18 cellular contexts compared by ENCODE assay signal in the genomic region with DNA sequence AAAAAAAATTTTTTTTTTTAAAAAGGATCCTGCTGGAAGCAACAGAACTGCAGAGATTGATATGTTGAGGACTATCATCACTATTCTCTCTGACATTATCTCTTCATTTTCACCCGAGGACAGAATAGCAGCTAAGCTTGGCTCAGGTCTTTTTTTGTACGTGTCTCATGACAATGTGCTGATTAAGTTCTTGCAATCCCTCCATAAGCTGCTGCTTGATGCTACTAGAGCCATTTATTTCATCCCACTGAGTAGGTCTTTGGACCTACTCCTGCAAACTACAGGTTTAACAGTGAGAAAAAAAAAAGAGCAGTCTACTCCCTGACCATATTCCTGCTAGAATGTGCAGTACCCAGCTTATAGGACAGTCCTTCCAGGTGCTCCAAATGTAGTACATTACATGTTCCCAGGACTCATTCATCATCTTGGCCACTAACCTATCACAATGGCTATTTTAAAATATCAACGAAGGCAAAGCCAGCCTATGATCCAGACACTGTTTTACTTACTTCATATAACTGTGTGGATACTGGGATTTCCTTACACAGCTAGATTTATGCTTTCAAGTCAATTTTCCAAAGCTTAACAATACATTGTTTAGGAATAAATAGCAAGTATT. TPM values are rescaled to one million over a fixed set of nuclear protein-coding genes. Genes with fewer than 3 reads are reported as not detected.
"Had no signal": no experiment of that assay in that cellular context is flagged by ENCODE, and none has a peak within 500 bp of the region (broad histone marks: within the 10 kb centered on the region; RNA-seq: fewer than 3 reads in every experiment).

No MANE protein-coding gene starts in this region.

- H3K4me3 ChIP-seq: esophagus squamous epithelium, hepatocyte, lung had no signal

- H3K9me3 ChIP-seq: esophagus squamous epithelium had no signal

- FAIRE-seq: TTC549 had no signal

- H3K4me1 ChIP-seq: esophagus squamous epithelium had no signal

- H3K4me2 ChIP-seq: hepatocyte had no signal

- H3K27ac ChIP-seq: esophagus squamous epithelium, hepatocyte had no signal

- ATAC-seq: activated CD8-positive, alpha-beta memory T cell treated with anti-CD3 and anti-CD28 coated beads, Interleukin-2, amount 10 ng/mL, durations not matched to agents 7 days and 5 days; left colon; WTC11 had no signal

- H2AFZ ChIP-seq: hepatocyte had no signal

- H3K79me2 ChIP-seq: hepatocyte had no signal

- DNase-seq: activated CD4-positive, alpha-beta memory T cell treated with anti-CD3 and anti-CD28 coated beads, Interleukin-2, amount 10 ng/mL, durations not matched to agents 7 days and 5 days; activated CD4-positive, alpha-beta T cell treated with anti-CD3 and anti-CD28 coated beads for 4 hours; activated CD8-positive, alpha-beta memory T cell treated with anti-CD3 and anti-CD28 coated beads, Interleukin-2, amount 10 ng/mL, durations not matched to agents 7 days and 5 days; activated naive CD8-positive, alpha-beta T cell treated with anti-CD3 and anti-CD28 coated beads for 36 hours; amniotic stem cell; cortex of kidney; esophagus squamous epithelium; left colon; occipital lobe; retina; stimulated activated CD4-positive, alpha-beta T cell treated with anti-CD3 and anti-CD28 coated beads, Interleukin-12 subunit alpha, Interleukin-12 subunit beta, amount 100 ng/mL, for 4 hours; stimulated activated CD4-positive, alpha-beta T cell treated with anti-CD3 and anti-CD28 coated beads, Interleukin-1b, Interleukin-23, amount 100 ng/mL, for 48 hours; stimulated activated CD8-positive, alpha-beta memory T cell treated with anti-CD3 and anti-CD28 coated beads, Interleukin-4, amount 100 ng/mL, for 48 hours; stimulated activated naive CD4-positive, alpha-beta T cell had no signal

- H3K27me3 ChIP-seq: esophagus squamous epithelium, hepatocyte had no signal

RNA-seq across cellular contexts. Expression of gene ARHGAP29, which starts 54.1 kb away (rescaled TPM):
- total RNA-seq: activated CD8-positive, alpha-beta memory T cell treated with anti-CD3 and anti-CD28 coated beads, Interleukin-2, amount 10 ng/mL, durations not matched to agents 7 days and 5 days; activated naive CD8-positive, alpha-beta T cell treated with anti-CD3 and anti-CD28 coated beads for 36 hours had no signal
